In the genomic region with DNA sequence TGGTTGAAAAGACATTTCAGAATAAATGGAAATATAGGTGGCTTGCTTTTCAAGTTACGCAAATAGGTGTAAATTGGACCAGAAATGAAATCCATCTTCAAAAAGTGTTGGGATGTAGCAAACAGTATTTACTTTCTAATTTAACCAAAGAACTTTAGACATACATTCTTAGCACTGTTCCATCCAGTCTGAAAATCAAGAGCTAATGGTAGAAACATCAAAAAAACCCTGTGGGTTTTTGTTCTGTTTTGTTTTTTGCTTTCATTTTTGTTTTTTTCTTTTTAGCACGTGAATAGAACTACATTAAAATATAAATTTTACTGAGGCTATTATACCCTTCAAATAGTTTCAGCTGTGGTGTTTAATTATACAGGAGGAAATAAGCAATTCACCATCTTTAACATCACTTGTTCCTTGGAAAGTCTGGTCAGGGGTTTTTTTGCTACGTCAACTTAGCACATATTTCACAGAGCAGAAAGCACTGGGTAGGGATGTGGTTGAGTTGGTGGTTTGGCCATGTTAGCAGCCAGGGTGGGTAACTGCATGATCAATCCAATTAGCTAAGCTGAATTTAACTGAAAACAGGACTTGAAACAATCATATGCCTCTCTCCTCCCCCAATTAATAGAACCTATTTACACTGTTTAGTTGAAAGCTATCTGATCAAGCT, we compare ENCODE assay signal across 12 cellular contexts.
A peak's percentile ranks its signal among the peaks of the same experiment; 100 is the strongest.
DNase-seq lines count a peak whose midpoint lies in the region; ATAC-seq and TF ChIP-seq lines count a peak whose summit lies in the region.
"Had no signal": no experiment of that assay in that cellular context is flagged by ENCODE, and none has a peak within 500 bp of the region (broad histone marks: within the 10 kb centered on the region; RNA-seq: fewer than 3 reads in every experiment).

No MANE protein-coding gene starts in this region.

- no peaks in the 10 kb centered on the region for H3K4me1 ChIP-seq in heart right ventricle

- H3K27ac ChIP-seq in heart right ventricle, result no peak overlapping the region
- no peak overlapping the region for H3K27ac ChIP-seq in coronary artery
- H3K27ac ChIP-seq: C4-2B had no signal

- ATAC-seq in GM18870 (IDR thresholded peaks at IDR 0.05; ENCODE audit: unreplicated experiment) (peak; percentile 97), HG02763 (IDR thresholded peaks at IDR 0.05; ENCODE audit: unreplicated experiment) (peak; percentile 77), heart right ventricle (no peak)

- H3K4me3 ChIP-seq in GM06990 (replicated peaks; ENCODE audit: low read depth, low read length) (no peak overlapping the region), heart right ventricle (no peak overlapping the region), coronary artery (no peak overlapping the region)

- intact Hi-C loops in heart right ventricle (cut with DNase I), result no loop called here

- peak; percentile 15 for DNase-seq in GM06990 (ENCODE audit: extremely low read depth, insufficient read length)
- DNase-seq in MV-4-11 (lab: John Stamatoyannopoulos, UW), result peak; percentile 85
- DNase-seq in heart right ventricle, result no peak
- DNase-seq in activated gamma-delta T cell treated with Interleukin-2 at 50 U/mL for 16 hours, result no peak
- DNase-seq in DMS 273 treated with DMSO at 0.1 percent for 48 hours (lab: John Stamatoyannopoulos, UW), result no peak
- no peak for DNase-seq in coronary artery (ENCODE audit: low spot score)
- DNase-seq: HCEC 1CT; stimulated activated naive CD4-positive, alpha-beta T cell treated with Interleukin-2 at 50 U/mL for 16 hours; T1000 had no signal

- peaks cover 0 to 29% (median 10%) of the 10 kb centered on the region in 11 donors for H3K9me3 ChIP-seq in heart right ventricle

- WGBS in heart right ventricle, 2 donors, result 83 to 89% methylated on average over 3 of the region's 3 CpGs

- no peaks in the 10 kb centered on the region for H3K27me3 ChIP-seq in GM06990 (replicated peaks; ENCODE audit: control insufficient read depth, insufficient read depth, low read length)
- H3K27me3 ChIP-seq in heart right ventricle, result peaks cover 0 to 5% (median 0%) of the 10 kb centered on the region in 7 donors

- TF ChIP-seq CTCF in GM06990 (IDR thresholded peaks at IDR 0.05; ENCODE audit: insufficient read depth, low read length, poor library complexity, severe bottlenecking) (no peak), heart right ventricle (IDR thresholded peaks at IDR 0.05) (no peak), coronary artery (IDR thresholded peaks at IDR 0.05) (no peak)

- H3K36me3 ChIP-seq in GM06990 (ENCODE audit: control insufficient read depth, insufficient read depth, low read length) (no peaks in the 10 kb centered on the region), heart right ventricle (no peaks in the 10 kb centered on the region)

Comparison
In these comparisons a context has a peak if more than half of its experiments do, and no peak if none do; other contexts are left out.
1. DNase-seq: peak in GM06990 (single experiment) and MV-4-11 (single experiment); none in heart right ventricle (0 of 2), activated gamma-delta T cell treated with Interleukin-2 at 50 U/mL for 16 hours (single experiment), DMS 273 treated with DMSO at 0.1 percent for 48 hours (single experiment) and coronary artery (single experiment).
2. ATAC-seq: peak in GM18870 (single experiment) and HG02763 (single experiment); none in heart right ventricle (0 of 8).